8 cellular contexts compared by ENCODE assay signal in genomic region chr11:43574949-43575915, GRCh38.
DNase-seq lines count a peak whose midpoint lies in the region; ATAC-seq and TF ChIP-seq lines count a peak whose summit lies in the region.

No MANE protein-coding gene starts in this region.

- H3K27ac ChIP-seq in dorsolateral prefrontal cortex (peak overlapping the region in 26 of 59 donors; percentile 3 to 78 (median 54)), esophagus squamous epithelium (no peak overlapping the region)
- no peak overlapping the region for H3K27ac ChIP-seq in effector memory CD4-positive, alpha-beta T cell (ENCODE audit: insufficient read depth, low read length, poor library complexity, severe bottlenecking)

- peak; percentile 29 for ATAC-seq in mucosa of descending colon
- ATAC-seq in GM18907 (IDR thresholded peaks at IDR 0.05; ENCODE audit: unreplicated experiment) = no peak
- no peak for ATAC-seq in GM19452 (IDR thresholded peaks at IDR 0.05; ENCODE audit: unreplicated experiment)

- no peaks in the 10 kb centered on the region for H3K36me3 ChIP-seq in mucosa of descending colon (ENCODE audit: low read depth)
- H3K36me3 ChIP-seq in effector memory CD4-positive, alpha-beta T cell (ENCODE audit: control insufficient read depth, insufficient read depth, low read length) = no peaks in the 10 kb centered on the region
- no peaks in the 10 kb centered on the region for H3K36me3 ChIP-seq in esophagus squamous epithelium

- H3K4me1 ChIP-seq in mucosa of descending colon (ENCODE audit: low read depth) (peaks cover 18% of the 10 kb centered on the region), esophagus squamous epithelium (peaks cover 10 to 52% (median 36%) of the 10 kb centered on the region in 3 donors)
- peaks cover 6% of the 10 kb centered on the region for H3K4me1 ChIP-seq in effector memory CD4-positive, alpha-beta T cell (ENCODE audit: control insufficient read depth, insufficient read depth, low read length, poor library complexity, severe bottlenecking)

- H3K27me3 ChIP-seq in dorsolateral prefrontal cortex (peaks cover 0 to 88% (median 39%) of the 10 kb centered on the region in 45 donors), esophagus squamous epithelium (peaks cover 10 to 100% (median 45%) of the 10 kb centered on the region in 4 donors)
- H3K27me3 ChIP-seq in effector memory CD4-positive, alpha-beta T cell (replicated peaks; ENCODE audit: control insufficient read depth, insufficient read depth, low read length, poor library complexity, severe bottlenecking) = peaks cover 46% of the 10 kb centered on the region

- intact Hi-C loops in dorsolateral prefrontal cortex (cut with DNase I) (loop anchor here (10.0 kb wide), 3 partner anchors 230 to 300 kb away; no protein-coding TSS in a partner anchor), mucosa of descending colon (cut with DNase I, micrococcal nuclease) (no loop called here), esophagus squamous epithelium (cut with DNase I) (no loop called here)

- WGBS in esophagus squamous epithelium, 2 donors = 3% methylated on average over 35 to 38 of the region's 51 CpGs

- DNase-seq in G401 (ENCODE audit: low spot score) (peak; percentile 91), NCI-H2171 treated with DMSO at 0.1 percent for 48 hours (lab: John Stamatoyannopoulos, UW) (peak; percentile 36), dorsolateral prefrontal cortex (peak in 9 of 10 donors; percentile 46 to 86 (median 75)), mucosa of descending colon (no peak), esophagus squamous epithelium (lab: John Stamatoyannopoulos, UW) (no peak)
- DNase-seq in effector memory CD4-positive, alpha-beta T cell = no peak

- H3K9me3 ChIP-seq in mucosa of descending colon (no peaks in the 10 kb centered on the region), esophagus squamous epithelium (no peaks in the 10 kb centered on the region)
- no peaks in the 10 kb centered on the region for H3K9me3 ChIP-seq in effector memory CD4-positive, alpha-beta T cell (ENCODE audit: control insufficient read depth, low read length)

- TF ChIP-seq CTCF in dorsolateral prefrontal cortex (IDR thresholded peaks at IDR 0.05 in 54 of 56, conservative IDR thresholded peaks at IDR 0.05 in 2 of 56; ENCODE audit: low read depth in 1 of 56, partially characterized antibody in 56 of 56) = no peak
- no peak for TF ChIP-seq CTCF in mucosa of descending colon (IDR thresholded peaks at IDR 0.05)
- no peak for TF ChIP-seq CTCF in esophagus squamous epithelium (IDR thresholded peaks at IDR 0.05)

- no peak for TF ChIP-seq POLR2A in esophagus squamous epithelium (IDR thresholded peaks at IDR 0.05)

- H3K4me3 ChIP-seq in dorsolateral prefrontal cortex = peak overlapping the region; percentile 24 to 77 (median 57)
- H3K4me3 ChIP-seq in mucosa of descending colon = no peak overlapping the region
- no peak overlapping the region for H3K4me3 ChIP-seq in effector memory CD4-positive, alpha-beta T cell (ENCODE audit: insufficient read depth, low read depth, low read length, poor library complexity, severe bottlenecking)
- peak overlapping the region in 2 of 4 donors; percentile 12 to 50 for H3K4me3 ChIP-seq in esophagus squamous epithelium

- in situ Hi-C loops in G401 (cut with HindIII; ENCODE audit: low sequenced_read_pairs) = loop anchor here (5.0 kb wide), 1 partner anchor 73 kb away; no protein-coding TSS in a partner anchor

Comparison
In these comparisons a context has a peak if more than half of its experiments do, and no peak if none do; other contexts are left out.
1. DNase-seq: peak in G401 (single experiment), NCI-H2171 treated with DMSO at 0.1 percent for 48 hours (single experiment) and dorsolateral prefrontal cortex (9 of 10); none in mucosa of descending colon (0 of 3), effector memory CD4-positive, alpha-beta T cell (0 of 3) and esophagus squamous epithelium (single experiment).
2. H3K4me3 ChIP-seq: peak in dorsolateral prefrontal cortex (59 of 59); none in mucosa of descending colon (single experiment) and effector memory CD4-positive, alpha-beta T cell (single experiment).
3. intact Hi-C loops: an anchor here in dorsolateral prefrontal cortex (10.0 kb wide); none called in mucosa of descending colon and esophagus squamous epithelium.